In the genomic region with DNA sequence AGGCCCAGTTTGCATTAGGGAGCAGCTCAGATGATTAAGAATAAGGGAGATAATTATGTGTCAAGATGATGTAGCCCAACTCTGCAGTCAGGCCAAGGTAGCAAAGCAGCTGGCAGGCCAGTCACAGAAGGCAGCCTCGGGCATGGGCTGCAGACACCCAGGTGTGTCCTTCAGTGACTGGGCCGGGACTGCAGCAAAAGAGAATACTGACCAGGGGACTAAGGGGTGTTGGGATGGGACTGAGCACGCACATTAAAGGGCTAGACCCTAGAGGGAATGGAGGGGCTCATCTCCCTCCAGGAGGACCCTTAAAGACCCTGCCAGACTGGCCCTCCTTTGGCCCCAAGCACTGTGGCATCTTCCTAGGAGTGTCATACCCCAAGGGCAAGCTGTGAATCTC, we compare ENCODE assay signal across 9 cellular contexts. TPM values are rescaled to one million over a fixed set of nuclear protein-coding genes. Genes with fewer than 3 reads are reported as not detected.
"Had no signal": no experiment of that assay in that cellular context is flagged by ENCODE, and none has a peak within 500 bp of the region (broad histone marks: within the 10 kb centered on the region; RNA-seq: fewer than 3 reads in every experiment).

No MANE protein-coding gene starts in this region.

- DNase-seq: GM23248, GOT3, H7, HFFc6, IMR-90 had no signal

- ATAC-seq: HCT116, K562 had no signal

RNA-seq across cellular contexts. Expression of a gene that starts 38.7 kb away (rescaled TPM):
- total RNA-seq: GM23248, H4, HFFc6, HT-29, IMR-90, K562 had no signal
